ENCODE assay signal across 1 cellular context in the genomic region with DNA sequence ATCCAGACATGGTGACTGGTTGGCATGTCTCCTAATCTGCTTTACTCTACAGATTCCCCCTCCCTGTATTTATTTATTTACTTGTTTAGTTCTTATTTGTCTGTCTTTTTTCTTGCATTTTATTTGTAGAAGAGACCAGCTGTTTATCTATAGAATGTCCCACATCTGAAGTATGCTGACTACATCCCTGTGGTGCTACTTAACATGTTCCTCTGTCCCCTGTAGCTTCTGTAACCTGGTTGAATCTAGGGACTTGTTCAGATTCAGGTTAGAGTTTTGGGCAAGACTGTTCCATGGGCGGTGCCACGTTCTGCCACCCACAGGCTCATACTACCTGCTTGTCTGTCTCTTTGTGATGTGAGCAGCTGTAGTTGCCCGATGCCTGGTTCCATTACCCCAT.
TF ChIP-seq lines count a peak whose summit lies in the region.

No MANE protein-coding gene starts in this region.

TF ChIP-seq in HepG2, 621 proteins besides CTCF, POLR2A, EP300 and RAD21:
- TF ChIP-seq MED13 (CRISPR knock-in tag; IDR thresholded peaks at IDR 0.05) = no peak
- TF ChIP-seq ZNF484 (CRISPR knock-in tag; IDR thresholded peaks at IDR 0.05; ENCODE audit: borderline replicate concordance, low read depth) = peak; percentile 96; the same call in 1 of the 2 replicates
